ENCODE assay signal across 24 cellular contexts in genomic region chr7:139958599-139959380, GRCh38.
"Had no signal": no experiment of that assay in that cellular context is flagged by ENCODE, and none has a peak within 500 bp of the region (broad histone marks: within the 10 kb centered on the region; RNA-seq: fewer than 3 reads in every experiment).

No MANE protein-coding gene starts in this region.

- H3K27me3 Mint-ChIP-seq: activated CD4-positive, alpha-beta memory T cell treated with anti-CD3 and anti-CD28 coated beads for 36 hours; activated naive CD8-positive, alpha-beta T cell had no signal

- ATAC-seq: body of pancreas; left colon; lower lobe of right lung; psoas muscle; right cardiac atrium; stimulated activated effector memory CD8-positive, alpha-beta T cell treated with anti-CD3 and anti-CD28 coated beads, Interleukin-12 subunit alpha, Interleukin-12 subunit beta, amount 100 ng/mL, for 72 hours; WTC11 had no signal

- H3K36me3 Mint-ChIP-seq: activated CD4-positive, alpha-beta memory T cell treated with anti-CD3 and anti-CD28 coated beads for 36 hours; activated naive CD8-positive, alpha-beta T cell; mesothelial cell of epicardium; stimulated activated effector memory CD8-positive, alpha-beta T cell treated with anti-CD3 and anti-CD28 coated beads, Interleukin-12 subunit alpha, Interleukin-12 subunit beta, amount 100 ng/mL, for 72 hours; type B pancreatic cell; WTC11 had no signal

- H3K27ac Mint-ChIP-seq: activated CD4-positive, alpha-beta memory T cell treated with anti-CD3 and anti-CD28 coated beads for 36 hours; activated naive CD8-positive, alpha-beta T cell; mesothelial cell of epicardium; stimulated activated effector memory CD8-positive, alpha-beta T cell treated with anti-CD3 and anti-CD28 coated beads, Interleukin-12 subunit alpha, Interleukin-12 subunit beta, amount 100 ng/mL, for 72 hours; type B pancreatic cell; WTC11 had no signal

- H3K27me3 ChIP-seq: body of pancreas, ovary, stomach had no signal

- H3K4me1 ChIP-seq: body of pancreas, lower lobe of right lung, psoas muscle, stomach had no signal

- H3K4me1 Mint-ChIP-seq: stimulated activated effector memory CD8-positive, alpha-beta T cell treated with anti-CD3 and anti-CD28 coated beads, Interleukin-12 subunit alpha, Interleukin-12 subunit beta, amount 100 ng/mL, for 72 hours had no signal

- H3K36me3 ChIP-seq: ovary had no signal

- H3K9me3 Mint-ChIP-seq: activated CD4-positive, alpha-beta memory T cell treated with anti-CD3 and anti-CD28 coated beads for 36 hours; mesothelial cell of epicardium; nephron; stimulated activated effector memory CD8-positive, alpha-beta T cell treated with anti-CD3 and anti-CD28 coated beads, Interleukin-12 subunit alpha, Interleukin-12 subunit beta, amount 100 ng/mL, for 72 hours; WTC11 had no signal

- DNase-seq: activated CD4-positive, alpha-beta memory T cell treated with anti-CD3 and anti-CD28 coated beads for 36 hours; activated CD4-positive, alpha-beta T cell treated with anti-CD3 and anti-CD28 coated beads for 4 hours; activated T-cell treated with anti-CD3 and anti-CD28 coated beads for 4 hours; amniotic stem cell; body of pancreas; central memory CD4-positive, alpha-beta T cell; erythroblast; left colon; lower lobe of right lung; ovary; psoas muscle; right cardiac atrium; small intestine; stimulated activated CD4-positive, alpha-beta T cell treated with anti-CD3 and anti-CD28 coated beads, Interleukin-4, amount 100 ng/mL, for 24 hours; stomach had no signal

- H3K4me3 ChIP-seq: body of pancreas, coronary artery, lower lobe of right lung, ovary, psoas muscle, stomach had no signal

- H3K9me3 ChIP-seq: body of pancreas, lower lobe of right lung, ovary, psoas muscle, stomach had no signal

- FAIRE-seq: endometrium, islet of Langerhans, small intestine had no signal

- H3K4me3 Mint-ChIP-seq: activated CD4-positive, alpha-beta memory T cell treated with anti-CD3 and anti-CD28 coated beads for 36 hours; activated naive CD8-positive, alpha-beta T cell; mesothelial cell of epicardium; nephron; stimulated activated effector memory CD8-positive, alpha-beta T cell treated with anti-CD3 and anti-CD28 coated beads, Interleukin-12 subunit alpha, Interleukin-12 subunit beta, amount 100 ng/mL, for 72 hours; type B pancreatic cell; WTC11 had no signal

- H3K27ac ChIP-seq: body of pancreas, coronary artery, lower lobe of right lung, ovary, psoas muscle, stomach had no signal
